Comparison of ENCODE assay signal across 21 cellular contexts in genomic region chr13:78960881-78961280, GRCh38.
"Had no signal": no experiment of that assay in that cellular context is flagged by ENCODE, and none has a peak within 500 bp of the region (broad histone marks: within the 10 kb centered on the region; RNA-seq: fewer than 3 reads in every experiment).

No MANE protein-coding gene starts in this region.

- ATAC-seq: activated CD4-positive, alpha-beta T cell treated with anti-CD3 and anti-CD28 coated beads for 36 hours; activated CD8-positive, alpha-beta T cell treated with anti-CD3 and anti-CD28 coated beads, Interleukin-2, amount 10 ng/mL, durations not matched to agents 7 days and 5 days; PC-3; T-cell had no signal

- H3K9me3 Mint-ChIP-seq: activated naive CD8-positive, alpha-beta T cell treated with anti-CD3 and anti-CD28 coated beads, Interleukin-2, amount 10 ng/mL, durations not matched to agents 7 days and 5 days; T-cell had no signal

- H3K4me1 ChIP-seq: adrenal gland had no signal

- DNase-seq: activated CD4-positive, alpha-beta T cell treated with anti-CD3 and anti-CD28 coated beads for 36 hours; activated CD8-positive, alpha-beta memory T cell treated with anti-CD3 and anti-CD28 coated beads, Interleukin-2, amount 50 U/mL, for 48 hours; activated CD8-positive, alpha-beta T cell treated with anti-CD3 and anti-CD28 coated beads, Interleukin-2, amount 10 ng/mL, durations not matched to agents 7 days and 5 days; activated naive CD4-positive, alpha-beta T cell treated with anti-CD3 and anti-CD28 coated beads, Interleukin-2, amount 50 U/mL, for 16 hours; activated naive CD8-positive, alpha-beta T cell treated with anti-CD3 and anti-CD28 coated beads, Interleukin-2, amount 10 ng/mL, durations not matched to agents 7 days and 5 days; activated T-cell treated with anti-CD3 and anti-CD28 coated beads, Interleukin-2, amount 50 U/mL, for 1 hour; adrenal gland; anterior cingulate cortex; caudate nucleus; MG63; NCI-H146; NCI-H187 treated with DMSO at 0.1 percent for 48 hours; NCI-H2081 treated with DMSO at 0.1 percent for 48 hours; NCI-H345; NCI-H524; PC-3; SHP77 treated with DMSO at 0.1 percent for 48 hours; T-cell; T-helper 2 cell; T1000 had no signal

- H3K9me3 ChIP-seq: adrenal gland, MG63 had no signal

- H3K27ac Mint-ChIP-seq: activated CD4-positive, alpha-beta T cell treated with anti-CD3 and anti-CD28 coated beads for 36 hours; activated CD8-positive, alpha-beta T cell treated with anti-CD3 and anti-CD28 coated beads, Interleukin-2, amount 10 ng/mL, durations not matched to agents 7 days and 5 days; activated naive CD8-positive, alpha-beta T cell treated with anti-CD3 and anti-CD28 coated beads, Interleukin-2, amount 10 ng/mL, durations not matched to agents 7 days and 5 days; T-cell had no signal

- H3K27ac ChIP-seq: adrenal gland, VCaP had no signal

- H3K4me1 Mint-ChIP-seq: activated CD4-positive, alpha-beta T cell treated with anti-CD3 and anti-CD28 coated beads for 36 hours; activated naive CD8-positive, alpha-beta T cell treated with anti-CD3 and anti-CD28 coated beads, Interleukin-2, amount 10 ng/mL, durations not matched to agents 7 days and 5 days; T-cell had no signal

- H3K4me3 ChIP-seq: adrenal gland, MG63 had no signal

- H3K4me3 Mint-ChIP-seq: activated CD4-positive, alpha-beta T cell treated with anti-CD3 and anti-CD28 coated beads for 36 hours; activated CD8-positive, alpha-beta T cell treated with anti-CD3 and anti-CD28 coated beads, Interleukin-2, amount 10 ng/mL, durations not matched to agents 7 days and 5 days; activated naive CD8-positive, alpha-beta T cell treated with anti-CD3 and anti-CD28 coated beads, Interleukin-2, amount 10 ng/mL, durations not matched to agents 7 days and 5 days; T-cell had no signal

- H3K36me3 Mint-ChIP-seq: activated naive CD8-positive, alpha-beta T cell treated with anti-CD3 and anti-CD28 coated beads, Interleukin-2, amount 10 ng/mL, durations not matched to agents 7 days and 5 days; T-cell had no signal

- H3K36me3 ChIP-seq: adrenal gland, MG63 had no signal

- H3K27me3 ChIP-seq: adrenal gland, MG63 had no signal
